Comparison of ENCODE assay signal across 21 cellular contexts in the genomic region with DNA sequence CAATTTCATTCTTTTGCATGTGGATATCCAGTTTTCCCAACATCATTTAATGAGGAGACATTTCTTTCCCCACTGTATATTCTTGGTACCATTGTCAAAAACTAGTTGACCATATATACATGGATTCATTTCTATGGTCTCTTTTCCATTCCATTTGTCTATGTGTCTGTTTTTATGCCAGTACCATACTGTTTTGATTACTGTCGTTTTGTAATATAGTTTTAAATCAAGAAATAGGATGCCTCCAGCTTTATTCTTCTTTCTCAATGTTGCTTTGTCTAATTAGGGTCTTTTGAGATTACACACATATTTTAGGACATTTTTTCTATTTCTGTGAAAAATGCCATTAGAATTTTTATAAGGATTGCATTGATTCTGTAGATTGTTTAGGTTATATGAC.
DNase-seq lines count a peak whose midpoint lies in the region; ATAC-seq, FAIRE-seq and TF ChIP-seq lines count a peak whose summit lies in the region.
"Had no signal": no experiment of that assay in that cellular context is flagged by ENCODE, and none has a peak within 500 bp of the region (broad histone marks: within the 10 kb centered on the region; RNA-seq: fewer than 3 reads in every experiment).

No MANE protein-coding gene starts in this region.

- H3K27ac ChIP-seq in HepG2 (ENCODE audit: extremely low read length, insufficient read depth, low read length) (no peak overlapping the region), right lobe of liver (no peak overlapping the region), K562 (ENCODE audit: extremely low read depth, low read depth, low read length) (no peak overlapping the region)
- H3K27ac ChIP-seq: 22Rv1; A549; BLaER1 treated with 17β-estradiol and CSF1 and Interleukin-3, amounts not matched to agents 10 nM and 100 nM; C4-2B had no signal

- TF ChIP-seq EP300 in HepG2 (IDR thresholded peaks at IDR 0.05; ENCODE audit: low read depth in 2 of 2, low read length in 2 of 2): no peak
- TF ChIP-seq EP300 in HepG2 (CRISPR knock-in tag; IDR thresholded peaks at IDR 0.05; ENCODE audit: borderline replicate concordance): no peak
- TF ChIP-seq EP300 in K562 (IDR thresholded peaks at IDR 0.05; ENCODE audit: low read length): no peak

- ATAC-seq in HepG2 (no peak), right lobe of liver (no peak), K562 (no peak)
- ATAC-seq in activated naive CD4-positive, alpha-beta T cell treated with anti-CD3 and anti-CD28 coated beads, Interleukin-2, amount 50 U/mL, for 72 hours: no peak
- no peak for ATAC-seq in stimulated activated naive CD8-positive, alpha-beta T cell treated with anti-CD3 and anti-CD28 coated beads, Interleukin-15, Interleukin-2, amounts not matched to agents 100 U/mL and 50 U/mL, for 24 hours
- ATAC-seq: A549; CD8-positive, alpha-beta T cell had no signal

- no peaks in the 10 kb centered on the region for H3K9me1 ChIP-seq in K562 (ENCODE audit: control insufficient read depth, insufficient read depth, low read length)

- H3K27ac Mint-ChIP-seq in activated naive CD4-positive, alpha-beta T cell treated with anti-CD3 and anti-CD28 coated beads, Interleukin-2, amount 50 U/mL, for 72 hours: no peak overlapping the region
- H3K27ac Mint-ChIP-seq: B cell; CD4-positive, alpha-beta T cell; CD8-positive, alpha-beta T cell had no signal

- TF ChIP-seq POLR2A in HepG2 (IDR thresholded peaks at IDR 0.05; ENCODE audit: insufficient read depth in 1 of 2, low read depth in 2 of 2, low read length in 2 of 2): no peak
- no peak for TF ChIP-seq POLR2A in right lobe of liver (IDR thresholded peaks at IDR 0.05)
- TF ChIP-seq POLR2A in K562 (conservative IDR thresholded peaks at IDR 0.05): no peak

- H4K20me1 ChIP-seq in HepG2 (ENCODE audit: insufficient read depth, low read length) (no peaks in the 10 kb centered on the region), K562 (replicated peaks; ENCODE audit: control insufficient read depth, insufficient read depth, low read length) (no peaks in the 10 kb centered on the region)
- H4K20me1 ChIP-seq: BLaER1 treated with 17β-estradiol and CSF1 and Interleukin-3, amounts not matched to agents 10 nM and 100 nM had no signal

- H2AFZ ChIP-seq in HepG2 (ENCODE audit: low read length) (no peak overlapping the region), K562 (ENCODE audit: low read depth, low read length) (no peak overlapping the region)

- H3K79me2 ChIP-seq in HepG2 (ENCODE audit: insufficient read depth, low read length): no peaks in the 10 kb centered on the region
- H3K79me2 ChIP-seq in K562 (ENCODE audit: control insufficient read depth, insufficient read depth, low read length): no peaks in the 10 kb centered on the region

- no peak for FAIRE-seq in HepG2 (lab: Jason Lieb, UNC)
- FAIRE-seq in K562 (lab: Jason Lieb, UNC): no peak
- FAIRE-seq: A549, D721Med, G401.6, GM12891, GM19239 had no signal

- 3% methylated on average over 1 of the region's 1 CpG for WGBS in HepG2 (ENCODE audit: low lambda C conversion rate)
- 68% methylated on average over 1 of the region's 1 CpG for WGBS in right lobe of liver (ENCODE audit: insufficient coverage, low coverage, low lambda C conversion rate, missing lambda C conversion rate)
- WGBS in K562 (ENCODE audit: insufficient coverage, low coverage, missing lambda C conversion rate): 7% methylated on average over 1 of the region's 1 CpG

- H3K4me1 ChIP-seq in HepG2 (ENCODE audit: insufficient read depth, low read length) (no peaks in the 10 kb centered on the region), right lobe of liver (no peaks in the 10 kb centered on the region), K562 (replicated peaks in 1 of 2; ENCODE audit: control insufficient read depth in 2 of 2, insufficient read depth in 2 of 2, low read length in 2 of 2) (no peaks in the 10 kb centered on the region)
- H3K4me1 ChIP-seq: A549, Caco-2 had no signal

- TF ChIP-seq RAD21 in HepG2 (CRISPR knock-in tag; IDR thresholded peaks at IDR 0.05): no peak
- no peak for TF ChIP-seq RAD21 in K562 (CRISPR knock-in tag; conservative IDR thresholded peaks at IDR 0.05 in 1 of 2, IDR thresholded peaks at IDR 0.05 in 1 of 2)

- TF ChIP-seq CTCF in HepG2 (CRISPR knock-in tag; IDR thresholded peaks at IDR 0.05) (no peak), right lobe of liver (IDR thresholded peaks at IDR 0.05) (no peak), K562 (IDR thresholded peaks at IDR 0.05 in 2 of 3, conservative IDR thresholded peaks at IDR 0.05 in 1 of 3; ENCODE audit: insufficient read depth in 2 of 3, low read depth in 1 of 3, low read length in 3 of 3) (no peak)

- intact Hi-C loops in HepG2 (cut with micrococcal nuclease; ENCODE audit: unreplicated experiment) (no loop called here), right lobe of liver (cut with DNase I) (no loop called here), K562 (cut with micrococcal nuclease) (no loop called here)

- H3K9ac ChIP-seq in HepG2 (ENCODE audit: insufficient read depth, low read depth, low read length) (no peak overlapping the region), K562 (ENCODE audit: insufficient read depth in 1 of 2, low read depth in 2 of 2, low read length in 2 of 2) (no peak overlapping the region)
- H3K9ac ChIP-seq: BLaER1 treated with 17β-estradiol and CSF1 and Interleukin-3, amounts not matched to agents 10 nM and 100 nM had no signal

- H3K36me3 ChIP-seq in HepG2 (replicated peaks in 1 of 2; ENCODE audit: control insufficient read depth in 1 of 2, insufficient read depth in 2 of 2, low read length in 2 of 2): no peaks in the 10 kb centered on the region
- no peaks in the 10 kb centered on the region for H3K36me3 ChIP-seq in right lobe of liver
- H3K36me3 ChIP-seq in K562 (ENCODE audit: control insufficient read depth, insufficient read depth, low read length): no peaks in the 10 kb centered on the region
- H3K36me3 ChIP-seq: BLaER1 treated with 17β-estradiol and CSF1 and Interleukin-3, amounts not matched to agents 10 nM and 100 nM had no signal

- no peak overlapping the region for H3K4me3 ChIP-seq in HepG2 (replicated peaks in 1 of 3; ENCODE audit: insufficient read depth in 1 of 3, low read depth in 2 of 3, low read length in 3 of 3)
- no peak overlapping the region for H3K4me3 ChIP-seq in right lobe of liver
- no peak overlapping the region for H3K4me3 ChIP-seq in K562
- H3K4me3 ChIP-seq: A549; BLaER1 treated with 17β-estradiol and CSF1 and Interleukin-3, amounts not matched to agents 10 nM and 100 nM had no signal

- no peak for DNase-seq in HepG2 (ENCODE audit: low spot score)
- no peak for DNase-seq in right lobe of liver
- DNase-seq in K562 (ENCODE audit: extremely low read depth in 1 of 4, low spot score in 3 of 4): no peak
- DNase-seq in activated naive CD4-positive, alpha-beta T cell treated with anti-CD3 and anti-CD28 coated beads, Interleukin-2, amount 50 U/mL, for 72 hours (ENCODE audit: low spot score in 2 of 2): no peak
- no peak for DNase-seq in stimulated activated naive CD8-positive, alpha-beta T cell treated with anti-CD3 and anti-CD28 coated beads, Interleukin-15, Interleukin-2, amounts not matched to agents 100 U/mL and 50 U/mL, for 24 hours
- DNase-seq: AML-193; Caco-2; Calu3; CD4-positive, alpha-beta T cell; CD8-positive, alpha-beta T cell; DMS79 treated with DMSO at 0.1 percent for 48 hours; GF-D8 had no signal

- H3K27me3 ChIP-seq in HepG2 (ENCODE audit: control insufficient read depth in 1 of 2, insufficient read depth in 2 of 2, low read length in 2 of 2) (no peaks in the 10 kb centered on the region), right lobe of liver (peaks cover 0 to 2% of the 10 kb centered on the region in 2 donors), K562 (ENCODE audit: control insufficient read depth in 2 of 2, insufficient read depth in 2 of 2, low read length in 2 of 2) (no peaks in the 10 kb centered on the region)
- H3K27me3 ChIP-seq: BLaER1 treated with 17β-estradiol and CSF1 and Interleukin-3, amounts not matched to agents 10 nM and 100 nM had no signal

- no peaks in the 10 kb centered on the region for H3K9me3 Mint-ChIP-seq in activated naive CD4-positive, alpha-beta T cell treated with anti-CD3 and anti-CD28 coated beads, Interleukin-2, amount 50 U/mL, for 72 hours

- CTCF ChIA-PET in HepG2 (lab: Yijun Ruan, JAX; ENCODE audit: low intra/inter-chr PET ratio, low total read pairs) (no interaction called here), K562 (lab: Yijun Ruan, JAX; ENCODE audit: low intra/inter-chr PET ratio) (no interaction called here)

- in situ Hi-C loops in HepG2 (cut with HindIII; ENCODE audit: extremely low pct_ligation_motif_present, low pct_unique_long_range_greater_than_20kb) (no loop called here), K562 (cut with MboI) (no loop called here)

- no peak overlapping the region for H3K4me2 ChIP-seq in HepG2 (ENCODE audit: low read depth, low read length)
- H3K4me2 ChIP-seq in K562 (ENCODE audit: insufficient read depth, low read length): no peak overlapping the region
- H3K4me2 ChIP-seq: A549 had no signal

- H3K9me3 ChIP-seq in HepG2 (ENCODE audit: low read length): peaks cover 11% of the 10 kb centered on the region
- peaks cover 0 to 8% (median 0%) of the 10 kb centered on the region in 4 donors for H3K9me3 ChIP-seq in right lobe of liver
- H3K9me3 ChIP-seq in K562 (replicated peaks; ENCODE audit: control insufficient read depth, insufficient read depth, low read depth, low read length): peaks cover 1% of the 10 kb centered on the region; the same call in 1 of the 2 replicates
- H3K9me3 ChIP-seq: A549 had no signal

- no peaks in the 10 kb centered on the region for H3K36me3 Mint-ChIP-seq in activated naive CD4-positive, alpha-beta T cell treated with anti-CD3 and anti-CD28 coated beads, Interleukin-2, amount 50 U/mL, for 72 hours
- H3K36me3 Mint-ChIP-seq: CD8-positive, alpha-beta T cell had no signal

- POLR2A ChIA-PET in HepG2 (lab: Yijun Ruan, JAX) (no interaction called here), K562 (lab: Yijun Ruan, JAX) (no interaction called here)

- BruUV-seq in HepG2 (replicated peaks; lab: Mats Ljungman, UMichigan) (no TSS peak), K562 (replicated peaks; lab: Mats Ljungman, UMichigan) (no TSS peak)

TF ChIP-seq in HepG2, 621 proteins besides CTCF, POLR2A, EP300 and RAD21:
- TF ChIP-seq ZIK1 (CRISPR knock-in tag; IDR thresholded peaks at IDR 0.05; ENCODE audit: borderline replicate concordance, low read depth) (no peak), CHD4 (IDR thresholded peaks at IDR 0.05; ENCODE audit: borderline replicate concordance, low read length) (0 out of 2 replicates have a peak, but pooled peaks have one; percentile 30)

TF ChIP-seq in K562, 482 proteins besides CTCF, POLR2A, EP300 and RAD21:
- TF ChIP-seq GTF2F1 (IDR thresholded peaks at IDR 0.05; ENCODE audit: low read depth, low read length): no peak
- peak; percentile 65 for TF ChIP-seq RBM25 (IDR thresholded peaks at IDR 0.05; ENCODE audit: low read depth, low read length, severe bottlenecking)

Comparison
In these comparisons a context has a peak if more than half of its experiments do, and no peak if none do; other contexts are left out.
1. Of the 241 proteins assayed by ChIP-seq in both HepG2 and K562: peak only in HepG2: CHD4; only in K562: none; in both: none; in neither: 240.